ENCODE assay signal across 25 cellular contexts in the genomic region with DNA sequence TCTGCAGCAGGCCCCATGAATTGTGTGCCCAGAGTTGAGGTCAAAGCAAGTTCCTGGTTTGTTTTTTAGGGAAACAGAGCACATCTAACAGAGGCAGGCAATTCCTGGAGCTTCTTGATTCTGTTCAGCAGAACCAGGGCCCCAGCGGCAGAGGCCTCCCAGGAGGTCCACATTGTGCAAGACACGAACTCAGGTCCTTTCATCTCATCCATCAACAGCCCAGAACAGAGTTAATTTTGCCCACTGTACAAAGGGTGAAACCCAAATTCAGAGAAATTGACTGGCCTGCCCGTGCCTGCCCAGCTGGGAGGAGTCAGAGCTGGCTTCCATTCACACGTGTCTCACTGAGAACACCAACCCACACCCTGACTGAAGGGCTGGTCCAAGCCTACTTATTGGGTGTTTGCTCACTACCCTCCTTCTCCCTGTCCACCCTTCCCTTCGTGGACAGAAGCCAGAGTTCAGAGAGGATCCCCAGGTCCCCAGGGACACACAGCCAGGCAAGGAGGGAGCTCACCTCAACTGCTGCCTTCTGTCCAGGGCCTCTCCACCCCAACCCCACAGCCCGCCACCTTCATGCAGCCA.
DNase-seq lines count a peak whose midpoint lies in the region; ATAC-seq, FAIRE-seq and TF ChIP-seq lines count a peak whose summit lies in the region.
"Had no signal": no experiment of that assay in that cellular context is flagged by ENCODE, and none has a peak within 500 bp of the region (broad histone marks: within the 10 kb centered on the region; RNA-seq: fewer than 3 reads in every experiment).

No MANE protein-coding gene starts in this region.

- ATAC-seq in psoas muscle = no peak
- no peak for ATAC-seq in GM19023 (IDR thresholded peaks at IDR 0.05; ENCODE audit: unreplicated experiment)
- ATAC-seq: CD8-positive, alpha-beta T cell; GM12878; Panc1 had no signal

- H3K27ac ChIP-seq in testis (no peak overlapping the region), psoas muscle (no peak overlapping the region)
- H3K27ac ChIP-seq: KMS-11 had no signal

- peaks cover 16% of the 10 kb centered on the region for H3K9me3 Mint-ChIP-seq in osteocyte (ENCODE audit: unreplicated experiment)
- H3K9me3 Mint-ChIP-seq: CD8-positive, alpha-beta T cell had no signal

- H3K4me1 ChIP-seq in testis = no peaks in the 10 kb centered on the region
- H3K4me1 ChIP-seq in psoas muscle = no peaks in the 10 kb centered on the region

- TF ChIP-seq CTCF in bronchial epithelial cell (IDR thresholded peaks at IDR 0.05; ENCODE audit: insufficient read depth, low read length, severe bottlenecking) = no peak
- TF ChIP-seq CTCF in osteocyte (IDR thresholded peaks at IDR 0.05) = no peak
- no peak for TF ChIP-seq CTCF in testis (IDR thresholded peaks at IDR 0.05)
- no peak for TF ChIP-seq CTCF in psoas muscle (IDR thresholded peaks at IDR 0.05)

- H3K9me3 ChIP-seq in testis = no peaks in the 10 kb centered on the region
- no peaks in the 10 kb centered on the region for H3K9me3 ChIP-seq in psoas muscle

- TF ChIP-seq POLR2A in testis (IDR thresholded peaks at IDR 0.05) = no peak

- H3K4me3 ChIP-seq in bronchial epithelial cell (ENCODE audit: low read depth, low read length) (no peak overlapping the region), testis (no peak overlapping the region), psoas muscle (no peak overlapping the region)
- H3K4me3 ChIP-seq: GM12878 had no signal

- peak; percentile 32 for FAIRE-seq in bronchial epithelial cell (lab: Jason Lieb, UNC)
- FAIRE-seq: GM12878, HTR-8/SVneo had no signal

- H3K36me3 Mint-ChIP-seq in osteocyte (ENCODE audit: unreplicated experiment) = no peaks in the 10 kb centered on the region
- H3K36me3 Mint-ChIP-seq: CD8-positive, alpha-beta T cell had no signal

- no peak overlapping the region for H3K27ac Mint-ChIP-seq in osteocyte (ENCODE audit: unreplicated experiment)
- H3K27ac Mint-ChIP-seq: CD8-positive, alpha-beta T cell; HFFc6 had no signal

- H3K4me3 Mint-ChIP-seq in osteocyte (ENCODE audit: unreplicated experiment) = no peak overlapping the region
- H3K4me3 Mint-ChIP-seq: CD8-positive, alpha-beta T cell; HFFc6 had no signal

- H3K27me3 ChIP-seq in bronchial epithelial cell (ENCODE audit: control insufficient read depth, insufficient read depth, low read length) (no peaks in the 10 kb centered on the region), testis (no peaks in the 10 kb centered on the region), psoas muscle (ENCODE audit: insufficient read depth in 3 of 3, low read length in 2 of 3) (peaks cover 0 to 3% (median 0%) of the 10 kb centered on the region in 3 donors)

- no peaks in the 10 kb centered on the region for H3K27me3 Mint-ChIP-seq in osteocyte (ENCODE audit: unreplicated experiment)

- H3K36me3 ChIP-seq in bronchial epithelial cell (ENCODE audit: control insufficient read depth, insufficient read depth, low read length) = no peaks in the 10 kb centered on the region
- no peaks in the 10 kb centered on the region for H3K36me3 ChIP-seq in testis (ENCODE audit: low read depth, missing control alignments)
- no peaks in the 10 kb centered on the region for H3K36me3 ChIP-seq in psoas muscle (ENCODE audit: insufficient read depth in 1 of 2, low read depth in 1 of 2)

- 75 to 82% methylated on average over 6 of the region's 6 CpGs for WGBS in testis, 2 donors
- 49 to 61% (median 50%) methylated on average over 6 of the region's 6 CpGs for WGBS in psoas muscle, 3 donors

- no peaks in the 10 kb centered on the region for H3K4me1 Mint-ChIP-seq in osteocyte (ENCODE audit: unreplicated experiment)

- intact Hi-C loops in testis (cut with DNase I; ENCODE audit: low total_unique reads) (no loop called here), psoas muscle (cut with DNase I) (no loop called here)

- DNase-seq in activated CD8-positive, alpha-beta memory T cell treated with anti-CD3 and anti-CD28 coated beads for 24 hours = peak; percentile 19
- no peak for DNase-seq in activated CD8-positive, alpha-beta memory T cell treated with anti-CD3 and anti-CD28 coated beads, Interleukin-2, amount 50 U/mL, for 4 hours
- DNase-seq in bronchial epithelial cell (ENCODE audit: low read depth) (no peak), osteocyte (ENCODE audit: extremely low spot score, unreplicated experiment) (peak; percentile 78), testis (peak; percentile 6), psoas muscle (no peak), mucosa of gallbladder (ENCODE audit: low spot score) (no peak)
- DNase-seq: 8988T; C1 segment of cervical spinal cord; DND-41; H7; HFFc6; IMR-90; NCI-H1092 treated with DMSO at 0.1 percent for 48 hours; NCI-H146; NCI-H226; NCI-H510A treated with DMSO at 0.1 percent for 48 hours; NCI-H748 treated with DMSO at 0.1 percent for 48 hours; NK-92 treated with Interleukin-12 subunit alpha and Interleukin-12 subunit beta, amount 100 ng/mL, for 24 hours had no signal

Comparison
In these comparisons a context has a peak if more than half of its experiments do, and no peak if none do; other contexts are left out.
1. DNase-seq: peak in activated CD8-positive, alpha-beta memory T cell treated with anti-CD3 and anti-CD28 coated beads for 24 hours (single experiment), osteocyte (single experiment) and testis (single experiment); none in activated CD8-positive, alpha-beta memory T cell treated with anti-CD3 and anti-CD28 coated beads, Interleukin-2, amount 50 U/mL, for 4 hours (single experiment), bronchial epithelial cell (single experiment), psoas muscle (0 of 2) and mucosa of gallbladder (single experiment).